Comparison of ENCODE assay signal across 2 cellular contexts in the genomic region with DNA sequence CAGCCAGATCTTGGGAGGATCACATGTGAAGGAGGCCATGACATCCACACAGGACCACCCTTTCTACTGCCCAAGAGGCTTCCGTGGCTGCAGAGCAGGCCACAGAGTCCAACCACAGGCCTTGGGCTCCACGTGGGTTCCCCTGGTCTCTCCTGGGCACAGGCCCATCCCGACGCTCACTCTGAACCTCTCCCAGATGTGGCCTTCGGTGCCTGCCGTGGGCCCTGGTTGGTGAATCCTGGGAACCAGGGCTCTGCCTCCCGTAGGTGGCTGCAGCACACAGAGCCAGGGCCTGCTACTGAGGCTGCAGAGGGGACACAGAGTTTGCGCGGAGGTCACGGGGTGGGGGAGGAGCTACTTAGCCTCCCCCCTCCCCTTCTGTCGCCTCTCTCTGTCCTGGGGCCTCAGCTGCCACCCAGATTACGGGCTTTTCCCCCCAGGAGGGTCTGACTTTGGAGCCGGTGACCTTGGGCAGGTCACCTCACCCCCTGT.
TF ChIP-seq lines count a peak whose summit lies in the region.

No MANE protein-coding gene starts in this region.

TF ChIP-seq in HepG2, 621 proteins besides CTCF, POLR2A, EP300 and RAD21 (continues in another document):
- TF ChIP-seq PRPF4 (IDR thresholded peaks at IDR 0.05; ENCODE audit: low read depth, low read length, poor library complexity, severe bottlenecking) (peak; percentile 11), ZNF256 (CRISPR knock-in tag; conservative IDR thresholded peaks at IDR 0.05) (no peak), ZBTB40 (IDR thresholded peaks at IDR 0.05) (no peak), ZBTB40 (CRISPR knock-in tag; IDR thresholded peaks at IDR 0.05) (no peak), ZNF710 (CRISPR knock-in tag; IDR thresholded peaks at IDR 0.05; ENCODE audit: borderline replicate concordance) (no peak), ZNF776 (CRISPR knock-in tag; IDR thresholded peaks at IDR 0.05) (no peak), ZFY (CRISPR knock-in tag; IDR thresholded peaks at IDR 0.05) (peak; percentile 69), ZNF205 (CRISPR knock-in tag; IDR thresholded peaks at IDR 0.05) (no peak)
- TF ChIP-seq, protein P1, sequence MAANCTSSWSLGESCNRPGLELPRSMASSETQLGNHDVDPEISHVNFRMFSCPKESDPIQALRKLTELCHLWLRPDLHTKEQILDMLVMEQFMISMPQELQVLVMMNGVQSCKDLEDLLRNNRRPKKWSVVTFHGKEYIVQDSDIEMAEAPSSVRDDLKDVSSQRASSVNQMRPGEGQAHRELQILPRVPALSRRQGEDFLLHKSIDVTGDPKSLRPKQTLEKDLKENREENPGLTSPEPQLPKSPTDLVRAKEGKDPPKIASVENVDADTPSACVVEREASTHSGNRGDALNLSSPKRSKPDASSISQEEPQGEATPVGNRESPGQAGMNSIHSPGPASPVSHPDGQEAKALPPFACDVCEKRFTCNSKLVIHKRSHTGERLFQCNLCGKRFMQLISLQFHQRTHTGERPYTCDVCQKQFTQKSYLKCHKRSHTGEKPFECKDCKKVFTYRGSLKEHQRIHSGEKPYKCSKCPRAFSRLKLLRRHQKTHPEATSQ (CRISPR knock-in tag; IDR thresholded peaks at IDR 0.05; ENCODE audit: borderline replicate concordance): no peak

TF ChIP-seq in H1, 55 proteins besides CTCF, POLR2A, EP300 and RAD21:
- TF ChIP-seq CBX5 (IDR thresholded peaks at IDR 0.05; ENCODE audit: low read depth, low read length) (no peak), ZNF274 (IDR thresholded peaks at IDR 0.05; ENCODE audit: borderline replicate concordance, extremely low read depth, low read length) (no peak)
TF ChIP-seq in H1: peak in this region for 0.
